ENCODE assay signal across 1 cellular context in the genomic region with DNA sequence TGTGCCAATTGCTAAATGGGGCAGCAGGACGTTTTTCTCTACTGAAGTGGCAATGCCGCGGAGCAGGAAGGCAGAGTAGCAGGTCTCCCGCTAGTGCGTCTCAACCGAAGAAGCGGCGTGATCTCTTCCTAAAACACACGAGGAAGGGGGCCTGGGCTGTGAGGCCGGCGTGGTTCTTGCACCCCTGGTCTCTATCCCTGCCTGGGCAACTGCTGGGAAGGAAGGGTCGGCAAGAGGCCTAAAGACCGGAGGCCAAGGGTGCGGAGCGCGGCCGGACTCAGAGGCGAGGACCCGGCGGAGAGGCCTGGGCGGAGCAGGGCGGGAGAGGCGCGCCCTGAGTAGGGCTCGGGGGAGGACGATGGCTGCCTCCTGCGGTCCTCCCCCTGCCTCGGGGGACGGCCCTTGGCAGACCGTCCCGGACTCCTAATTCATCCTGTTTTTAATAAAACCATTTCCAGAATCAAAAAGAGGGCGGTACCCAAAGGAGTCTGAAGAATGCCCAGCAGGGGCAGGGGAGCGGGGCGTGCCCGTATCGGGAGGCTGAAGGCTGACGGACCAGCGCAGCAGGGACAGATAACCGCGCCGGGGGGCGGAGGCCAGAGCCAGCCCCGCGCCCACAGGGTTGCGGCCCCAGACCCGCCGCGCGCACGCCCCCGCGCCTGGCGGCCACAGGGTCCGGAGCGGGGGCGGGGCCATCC.
A peak's percentile ranks its signal among the peaks of the same experiment; 100 is the strongest.
TF ChIP-seq lines count a peak whose summit lies in the region.

No MANE protein-coding gene starts in this region.

TF ChIP-seq in Ishikawa, 13 proteins besides CTCF, POLR2A, EP300 and RAD21 (continued from another document):
- TF ChIP-seq, protein P1, sequence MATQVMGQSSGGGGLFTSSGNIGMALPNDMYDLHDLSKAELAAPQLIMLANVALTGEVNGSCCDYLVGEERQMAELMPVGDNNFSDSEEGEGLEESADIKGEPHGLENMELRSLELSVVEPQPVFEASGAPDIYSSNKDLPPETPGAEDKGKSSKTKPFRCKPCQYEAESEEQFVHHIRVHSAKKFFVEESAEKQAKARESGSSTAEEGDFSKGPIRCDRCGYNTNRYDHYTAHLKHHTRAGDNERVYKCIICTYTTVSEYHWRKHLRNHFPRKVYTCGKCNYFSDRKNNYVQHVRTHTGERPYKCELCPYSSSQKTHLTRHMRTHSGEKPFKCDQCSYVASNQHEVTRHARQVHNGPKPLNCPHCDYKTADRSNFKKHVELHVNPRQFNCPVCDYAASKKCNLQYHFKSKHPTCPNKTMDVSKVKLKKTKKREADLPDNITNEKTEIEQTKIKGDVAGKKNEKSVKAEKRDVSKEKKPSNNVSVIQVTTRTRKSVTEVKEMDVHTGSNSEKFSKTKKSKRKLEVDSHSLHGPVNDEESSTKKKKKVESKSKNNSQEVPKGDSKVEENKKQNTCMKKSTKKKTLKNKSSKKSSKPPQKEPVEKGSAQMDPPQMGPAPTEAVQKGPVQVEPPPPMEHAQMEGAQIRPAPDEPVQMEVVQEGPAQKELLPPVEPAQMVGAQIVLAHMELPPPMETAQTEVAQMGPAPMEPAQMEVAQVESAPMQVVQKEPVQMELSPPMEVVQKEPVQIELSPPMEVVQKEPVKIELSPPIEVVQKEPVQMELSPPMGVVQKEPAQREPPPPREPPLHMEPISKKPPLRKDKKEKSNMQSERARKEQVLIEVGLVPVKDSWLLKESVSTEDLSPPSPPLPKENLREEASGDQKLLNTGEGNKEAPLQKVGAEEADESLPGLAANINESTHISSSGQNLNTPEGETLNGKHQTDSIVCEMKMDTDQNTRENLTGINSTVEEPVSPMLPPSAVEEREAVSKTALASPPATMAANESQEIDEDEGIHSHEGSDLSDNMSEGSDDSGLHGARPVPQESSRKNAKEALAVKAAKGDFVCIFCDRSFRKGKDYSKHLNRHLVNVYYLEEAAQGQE (IDR thresholded peaks at IDR 0.05; ENCODE audit: low read depth) = no peak
- TF ChIP-seq TEAD4 (IDR thresholded peaks at IDR 0.05) = no peak
- peak; percentile 77 for TF ChIP-seq EGR1 (IDR thresholded peaks at IDR 0.05)
TF ChIP-seq in Ishikawa: peak in this region for 7.
